In genomic region chr2:150472122-150472899, GRCh38 we compare ENCODE assay signal across 10 cellular contexts. TPM values are rescaled to one million over a fixed set of nuclear protein-coding genes. Genes with fewer than 3 reads are reported as not detected.
A peak's percentile ranks its signal among the peaks of the same experiment; 100 is the strongest.
DNase-seq lines count a peak whose midpoint lies in the region; ATAC-seq, FAIRE-seq and TF ChIP-seq lines count a peak whose summit lies in the region.
"Had no signal": no experiment of that assay in that cellular context is flagged by ENCODE, and none has a peak within 500 bp of the region (broad histone marks: within the 10 kb centered on the region; RNA-seq: fewer than 3 reads in every experiment).

No MANE protein-coding gene starts in this region.

- TF ChIP-seq POLR2A in GM12891 (IDR thresholded peaks at IDR 0.05; ENCODE audit: low read depth, low read length): no peak

- peaks cover 89% of the 10 kb centered on the region for H3K4me1 Mint-ChIP-seq in osteocyte (ENCODE audit: unreplicated experiment)

- peaks cover 80% of the 10 kb centered on the region for H3K36me3 Mint-ChIP-seq in osteocyte (ENCODE audit: unreplicated experiment)

- H3K27ac Mint-ChIP-seq in osteocyte (ENCODE audit: unreplicated experiment): peak overlapping the region; percentile 40
- H3K27ac Mint-ChIP-seq: nephron progenitor cell had no signal

- H3K27ac ChIP-seq in epithelial cell of prostate: peak overlapping the region; percentile 98

- in situ Hi-C loops in GM13977 (cut with MboI; ENCODE audit: low pct_unique_long_range_greater_than_20kb, low sequenced_read_pairs, unreplicated experiment): no loop called here

- no peak for FAIRE-seq in GM12891 (lab: Jason Lieb, UNC)

- ATAC-seq in GM18873 (IDR thresholded peaks at IDR 0.05; ENCODE audit: low FRiP score, unreplicated experiment): no peak

- no peaks in the 10 kb centered on the region for H3K9me3 Mint-ChIP-seq in osteocyte (ENCODE audit: unreplicated experiment)
- H3K9me3 Mint-ChIP-seq: nephron progenitor cell had no signal

- no peak overlapping the region for H3K4me3 Mint-ChIP-seq in osteocyte (ENCODE audit: unreplicated experiment)
- H3K4me3 Mint-ChIP-seq: nephron progenitor cell had no signal

- no peaks in the 10 kb centered on the region for H3K27me3 Mint-ChIP-seq in osteocyte (ENCODE audit: unreplicated experiment)

- no peak for DNase-seq in GM12891 (ENCODE audit: insufficient read length, low spot score)
- peak; percentile 87 for DNase-seq in M059J (ENCODE audit: low read depth)
- DNase-seq in epithelial cell of prostate (ENCODE audit: low read depth, low spot score): no peak
- DNase-seq in osteocyte (ENCODE audit: extremely low spot score, unreplicated experiment): no peak
- DNase-seq in GM13977 (ENCODE audit: low spot score): no peak
- DNase-seq in activated effector memory CD4-positive, alpha-beta T cell treated with anti-CD3 and anti-CD28 coated beads, Interleukin-2, amount 50 U/mL, for 16 hours: no peak
- DNase-seq in NCI-H446 treated with DMSO at 0.1 percent for 48 hours (lab: John Stamatoyannopoulos, UW): no peak
- DNase-seq: activated T-cell treated with anti-CD3 and anti-CD28 coated beads, Interleukin-2, amount 50 U/mL, for 48 hours; nephron progenitor cell had no signal

- no peak for TF ChIP-seq CTCF in osteocyte (IDR thresholded peaks at IDR 0.05)
- no peak for TF ChIP-seq CTCF in GM13977 (IDR thresholded peaks at IDR 0.05; ENCODE audit: extremely low read depth, insufficient read depth, missing control alignments)

TF ChIP-seq in GM12891, 5 proteins besides CTCF, POLR2A, EP300 and RAD21:
- TF ChIP-seq SPI1 (IDR thresholded peaks at IDR 0.05; ENCODE audit: low read depth, low read length): peak; percentile 24; the same call in 1 of the 2 replicates
- TF ChIP-seq POU2F2 (IDR thresholded peaks at IDR 0.05; ENCODE audit: low read depth, low read length): no peak
- no peak for TF ChIP-seq TAF1 (IDR thresholded peaks at IDR 0.05; ENCODE audit: low read depth, low read length)

RNA-seq across cellular contexts. Expression of gene RND3, which starts 15.2 kb away (rescaled TPM):
- polyA plus RNA-seq in GM12891 (2012; ENCODE audit: low read depth, missing spikeins): not detected
- total RNA-seq in M059J (2014; rRNA removed; shearing (Covaris generic)): 170 and 187 TPM in 2 replicates
- 146 and 160 TPM in 2 replicates for total RNA-seq in osteocyte
